Comparison of ENCODE assay signal across 1 cellular context in the genomic region with DNA sequence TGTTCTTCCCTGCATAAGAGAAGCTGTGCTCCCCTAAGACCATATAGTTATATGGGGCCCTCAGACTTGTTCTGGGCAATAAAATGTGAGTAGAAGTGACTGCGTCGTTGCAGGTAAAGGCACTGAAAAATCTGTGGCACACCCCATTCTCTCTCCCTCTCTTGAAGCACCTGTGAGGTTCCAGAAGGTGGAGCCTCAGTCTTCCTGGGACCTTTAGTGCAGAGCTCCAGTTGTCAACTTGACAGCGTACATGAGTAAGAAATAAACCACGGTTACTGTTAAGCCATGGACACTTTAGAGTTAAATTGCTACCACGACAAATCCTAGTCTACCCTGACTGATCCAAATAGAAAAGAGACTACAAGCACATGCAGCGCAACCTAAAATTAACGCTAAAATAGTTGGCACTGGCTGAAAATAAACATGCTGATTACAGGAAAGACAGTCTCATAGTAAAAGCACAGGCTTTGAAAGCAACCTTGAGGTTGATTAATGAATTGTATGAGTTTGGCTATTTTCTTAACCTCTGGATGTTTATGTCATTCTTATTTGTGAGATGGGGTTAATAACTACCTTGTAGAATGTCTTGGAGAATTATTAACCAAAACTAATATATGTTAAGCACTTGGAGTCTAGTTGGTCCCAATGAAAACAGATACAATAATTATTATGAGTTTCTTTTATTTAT.
TF ChIP-seq lines count a peak whose summit lies in the region.

No MANE protein-coding gene starts in this region.

TF ChIP-seq in H1, 55 proteins besides CTCF, POLR2A, EP300 and RAD21 (continued from another document):
- TF ChIP-seq CHD7 (IDR thresholded peaks at IDR 0.05; ENCODE audit: insufficient replicate concordance, low read length), result no peak
- no peak for TF ChIP-seq CREB1 (IDR thresholded peaks at IDR 0.05)
- no peak for TF ChIP-seq RXRA (IDR thresholded peaks at IDR 0.05; ENCODE audit: insufficient read depth, low read depth, low read length)
- no peak for TF ChIP-seq EGR1 (IDR thresholded peaks at IDR 0.05; ENCODE audit: borderline replicate concordance, low read depth, low read length)
- no peak for TF ChIP-seq TBP (IDR thresholded peaks at IDR 0.05; ENCODE audit: low read depth, low read length)
- TF ChIP-seq, protein P1, sequence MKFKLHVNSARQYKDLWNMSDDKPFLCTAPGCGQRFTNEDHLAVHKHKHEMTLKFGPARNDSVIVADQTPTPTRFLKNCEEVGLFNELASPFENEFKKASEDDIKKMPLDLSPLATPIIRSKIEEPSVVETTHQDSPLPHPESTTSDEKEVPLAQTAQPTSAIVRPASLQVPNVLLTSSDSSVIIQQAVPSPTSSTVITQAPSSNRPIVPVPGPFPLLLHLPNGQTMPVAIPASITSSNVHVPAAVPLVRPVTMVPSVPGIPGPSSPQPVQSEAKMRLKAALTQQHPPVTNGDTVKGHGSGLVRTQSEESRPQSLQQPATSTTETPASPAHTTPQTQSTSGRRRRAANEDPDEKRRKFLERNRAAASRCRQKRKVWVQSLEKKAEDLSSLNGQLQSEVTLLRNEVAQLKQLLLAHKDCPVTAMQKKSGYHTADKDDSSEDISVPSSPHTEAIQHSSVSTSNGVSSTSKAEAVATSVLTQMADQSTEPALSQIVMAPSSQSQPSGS (IDR thresholded peaks at IDR 0.05; ENCODE audit: low read length), result no peak
- TF ChIP-seq, protein P2, sequence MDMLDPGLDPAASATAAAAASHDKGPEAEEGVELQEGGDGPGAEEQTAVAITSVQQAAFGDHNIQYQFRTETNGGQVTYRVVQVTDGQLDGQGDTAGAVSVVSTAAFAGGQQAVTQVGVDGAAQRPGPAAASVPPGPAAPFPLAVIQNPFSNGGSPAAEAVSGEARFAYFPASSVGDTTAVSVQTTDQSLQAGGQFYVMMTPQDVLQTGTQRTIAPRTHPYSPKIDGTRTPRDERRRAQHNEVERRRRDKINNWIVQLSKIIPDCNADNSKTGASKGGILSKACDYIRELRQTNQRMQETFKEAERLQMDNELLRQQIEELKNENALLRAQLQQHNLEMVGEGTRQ (IDR thresholded peaks at IDR 0.05; ENCODE audit: low read length), result no peak
- no peak for TF ChIP-seq NANOG (IDR thresholded peaks at IDR 0.05; ENCODE audit: insufficient read depth, low read depth, low read length, poor library complexity, severe bottlenecking)
- TF ChIP-seq MAFK (IDR thresholded peaks at IDR 0.05; ENCODE audit: low read depth, low read length), result no peak
- TF ChIP-seq KDM1A (IDR thresholded peaks at IDR 0.05; ENCODE audit: borderline replicate concordance, low read length), result no peak
- no peak for TF ChIP-seq TEAD4 (IDR thresholded peaks at IDR 0.05; ENCODE audit: low read depth, low read length)
- no peak for TF ChIP-seq JUN (IDR thresholded peaks at IDR 0.05; ENCODE audit: low read depth, low read length)
